20 cellular contexts compared by ENCODE assay signal in the genomic region with DNA sequence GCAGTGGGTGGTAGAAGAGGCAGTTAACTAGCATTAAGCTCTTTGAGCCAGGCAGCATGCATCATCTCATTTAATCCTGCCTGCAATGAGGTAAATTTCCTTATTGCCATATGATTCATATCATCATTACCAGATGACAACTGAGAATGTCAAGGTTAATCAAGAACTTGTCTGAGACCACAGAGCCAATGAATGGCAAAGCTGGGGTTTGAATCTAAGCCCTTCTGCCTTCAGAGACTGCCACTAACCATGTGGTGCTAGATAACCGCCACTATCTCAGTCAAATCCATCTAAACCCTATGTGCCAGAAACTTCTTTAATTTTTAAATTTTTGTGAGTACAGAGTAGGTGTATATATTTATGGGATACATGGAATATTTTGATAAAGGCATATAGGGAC.
"Had no signal": no experiment of that assay in that cellular context is flagged by ENCODE, and none has a peak within 500 bp of the region (broad histone marks: within the 10 kb centered on the region; RNA-seq: fewer than 3 reads in every experiment).

No MANE protein-coding gene starts in this region.

- FAIRE-seq: endothelial cell of umbilical vein, frontal cortex, pancreas, small intestine, urothelium cell line had no signal

- H3K4me1 Mint-ChIP-seq: nephron had no signal

- H3K36me3 Mint-ChIP-seq: naive B cell, type B pancreatic cell had no signal

- H3K27ac Mint-ChIP-seq: endodermal cell, nephron, progenitor cell of endocrine pancreas, type B pancreatic cell had no signal

- H3K4me1 ChIP-seq: heart left ventricle, pancreas, suprapubic skin, thyroid gland had no signal

- H3K36me3 ChIP-seq: heart left ventricle, pancreas, suprapubic skin, thyroid gland had no signal

- H3K27ac ChIP-seq: heart left ventricle, pancreas, suprapubic skin, thyroid gland had no signal

- ATAC-seq: heart left ventricle, pancreas, right cardiac atrium had no signal

- H3K27me3 Mint-ChIP-seq: progenitor cell of endocrine pancreas had no signal

- H3K4me3 ChIP-seq: heart left ventricle, pancreas, suprapubic skin, thyroid gland had no signal

- H3K4me3 Mint-ChIP-seq: endodermal cell, nephron, type B pancreatic cell had no signal

- H3K9me3 ChIP-seq: heart left ventricle, pancreas, suprapubic skin, thyroid gland had no signal

- H3K27me3 ChIP-seq: pancreas, suprapubic skin, thyroid gland had no signal

- DNase-seq: effector CD4-positive, alpha-beta T cell; endodermal cell; heart left ventricle; hippocampal formation; mesendoderm; naive B cell; occipital lobe; pancreas; right cardiac atrium; small intestine; stimulated activated CD4-positive, alpha-beta T cell treated with anti-CD3 and anti-CD28 coated beads, Interleukin-12 subunit alpha, Interleukin-12 subunit beta, amount 100 ng/mL, for 4 hours; stimulated activated naive CD4-positive, alpha-beta T cell; thyroid gland had no signal
